2 cellular contexts compared by ENCODE assay signal in genomic region chr20:51804754-51805153, GRCh38.
A peak's percentile ranks its signal among the peaks of the same experiment; 100 is the strongest.
TF ChIP-seq lines count a peak whose summit lies in the region.

No MANE protein-coding gene starts in this region.

TF ChIP-seq in HEK293, 187 proteins besides CTCF, POLR2A, EP300 and RAD21:
- TF ChIP-seq ZNF324 (tag by site-specific recombination; IDR thresholded peaks at IDR 0.05) (no peak), SCRT2 (tag by site-specific recombination; IDR thresholded peaks at IDR 0.05) (0 out of 2 replicates have a peak, but pooled peaks have one; percentile 20), ZFP37 (tag by site-specific recombination; IDR thresholded peaks at IDR 0.05) (no peak), ZNF843 (tag by site-specific recombination; IDR thresholded peaks at IDR 0.05) (no peak), ZSCAN5A (tag by site-specific recombination; IDR thresholded peaks at IDR 0.05) (no peak), SP7 (tag by site-specific recombination; IDR thresholded peaks at IDR 0.05) (no peak), ZNF501 (tag by site-specific recombination; IDR thresholded peaks at IDR 0.05) (no peak), ZNF132 (tag by site-specific recombination; IDR thresholded peaks at IDR 0.05; ENCODE audit: borderline replicate concordance) (no peak), ZNF146 (tag by site-specific recombination; IDR thresholded peaks at IDR 0.05) (no peak)

TF ChIP-seq in H1, 55 proteins besides CTCF, POLR2A, EP300 and RAD21:
- TF ChIP-seq BRCA1 (IDR thresholded peaks at IDR 0.05; ENCODE audit: low read depth, low read length) (no peak), CBX5 (IDR thresholded peaks at IDR 0.05; ENCODE audit: low read depth, low read length) (no peak), KDM1A (IDR thresholded peaks at IDR 0.05; ENCODE audit: borderline replicate concordance, low read length) (no peak), USF2 (IDR thresholded peaks at IDR 0.05; ENCODE audit: low read length) (no peak), NRF1 (IDR thresholded peaks at IDR 0.05; ENCODE audit: low read depth, low read length) (no peak), NANOG (IDR thresholded peaks at IDR 0.05; ENCODE audit: insufficient read depth, low read depth, low read length, poor library complexity, severe bottlenecking) (no peak), JUND (IDR thresholded peaks at IDR 0.05; ENCODE audit: low read length) (no peak)
